9 cellular contexts compared by ENCODE assay signal in the genomic region with DNA sequence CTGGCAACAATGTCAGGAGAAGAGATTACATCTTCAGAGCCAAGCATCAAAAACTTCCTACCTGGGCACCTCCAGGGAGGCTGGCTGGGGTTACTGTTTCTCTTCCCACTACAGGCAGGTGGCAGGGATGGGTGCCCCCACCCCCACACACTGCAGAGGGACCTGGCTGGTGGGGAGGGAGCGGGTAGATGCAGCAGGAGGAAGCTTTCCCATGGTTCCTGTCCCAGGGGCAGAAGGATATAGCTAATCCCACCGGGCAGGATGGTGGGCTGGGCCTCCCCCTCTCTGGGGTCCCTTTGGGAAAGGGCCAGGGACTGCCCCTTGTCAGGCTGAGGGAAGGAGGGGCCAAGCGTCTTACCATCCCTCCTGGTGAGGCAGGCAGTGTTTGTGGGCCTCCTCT. TPM values are rescaled to one million over a fixed set of nuclear protein-coding genes. Genes with fewer than 3 reads are reported as not detected.
DNase-seq lines count a peak whose midpoint lies in the region; ATAC-seq and TF ChIP-seq lines count a peak whose summit lies in the region.
"Had no signal": no experiment of that assay in that cellular context is flagged by ENCODE, and none has a peak within 500 bp of the region (broad histone marks: within the 10 kb centered on the region; RNA-seq: fewer than 3 reads in every experiment).

No MANE protein-coding gene starts in this region.

- DNase-seq in heart right ventricle, result no peak
- DNase-seq in left cardiac atrium, result no peak
- no peak for DNase-seq in chondrocyte (ENCODE audit: low spot score)
- no peak for DNase-seq in uterus
- no peak for DNase-seq in SK-N-DZ (ENCODE audit: low spot score)
- DNase-seq in activated gamma-delta T cell (lab: John Stamatoyannopoulos, UW), result no peak
- DNase-seq: NCI-H526 treated with DMSO at 0.1 percent for 48 hours had no signal

- H3K9me3 ChIP-seq in heart right ventricle (no peaks in the 10 kb centered on the region), mucosa of rectum (ENCODE audit: control insufficient read depth in 2 of 2, low read length in 2 of 2) (no peaks in the 10 kb centered on the region), uterus (no peaks in the 10 kb centered on the region)

- H3K4me1 Mint-ChIP-seq in chondrocyte (ENCODE audit: low read depth), result peaks cover 61% of the 10 kb centered on the region

- H3K27me3 Mint-ChIP-seq in chondrocyte (ENCODE audit: low read depth), result peaks cover 1% of the 10 kb centered on the region

- peak overlapping the region in 1 of 2 donors; percentile 8 for H3K9ac ChIP-seq in mucosa of rectum (ENCODE audit: low read depth in 1 of 2, low read length in 2 of 2)

- no peaks in the 10 kb centered on the region for H3K36me3 ChIP-seq in heart right ventricle
- no peaks in the 10 kb centered on the region for H3K36me3 ChIP-seq in mucosa of rectum (ENCODE audit: control insufficient read depth in 2 of 2, insufficient read depth in 2 of 2, low read length in 2 of 2)
- no peaks in the 10 kb centered on the region for H3K36me3 ChIP-seq in uterus

- WGBS in heart right ventricle, 2 donors, result 43 to 62% methylated on average over 3 of the region's 3 CpGs

- no peaks in the 10 kb centered on the region for H3K36me3 Mint-ChIP-seq in chondrocyte (ENCODE audit: low read depth)

- no peaks in the 10 kb centered on the region for H3K9me3 Mint-ChIP-seq in chondrocyte (ENCODE audit: low read depth)

- H3K4me3 ChIP-seq in heart right ventricle (peak overlapping the region; percentile 35 to 75 (median 64)), mucosa of rectum (ENCODE audit: low read length in 2 of 2) (peak overlapping the region; percentile 56 to 60), uterus (peak overlapping the region; percentile 32 to 46)

- H3K27ac Mint-ChIP-seq in chondrocyte (ENCODE audit: unreplicated experiment), result no peak overlapping the region

- H3K4me1 ChIP-seq in heart right ventricle (peaks cover 7 to 76% (median 54%) of the 10 kb centered on the region in 9 donors), mucosa of rectum (ENCODE audit: control insufficient read depth in 2 of 2, insufficient read depth in 2 of 2, low read length in 2 of 2) (peaks cover 0 to 4% of the 10 kb centered on the region in 2 donors), uterus (no peaks in the 10 kb centered on the region)

- H3K27me3 ChIP-seq in heart right ventricle (peaks cover 0 to 19% (median 0%) of the 10 kb centered on the region in 7 donors), mucosa of rectum (ENCODE audit: control insufficient read depth in 2 of 2, insufficient read depth in 2 of 2, low read length in 2 of 2) (peaks cover 5 to 6% of the 10 kb centered on the region in 2 donors), uterus (no peaks in the 10 kb centered on the region)

- TF ChIP-seq POLR2A in uterus (IDR thresholded peaks at IDR 0.05), result no peak

- H3K27ac ChIP-seq in heart right ventricle, result peak overlapping the region; percentile 25 to 87 (median 68)
- no peak overlapping the region for H3K27ac ChIP-seq in mucosa of rectum (ENCODE audit: low read depth in 2 of 2, low read length in 2 of 2)
- peak overlapping the region; percentile 44 to 75 for H3K27ac ChIP-seq in uterus

- no peak for ATAC-seq in heart right ventricle
- ATAC-seq in left cardiac atrium, result no peak
- no peak for ATAC-seq in GM21723 (IDR thresholded peaks at IDR 0.05; ENCODE audit: unreplicated experiment)

- H3K4me3 Mint-ChIP-seq in chondrocyte (ENCODE audit: unreplicated experiment), result peak overlapping the region; percentile 61

- intact Hi-C loops in heart right ventricle (cut with DNase I), result loop anchor here in 1 of 10 donors (2.0 kb wide), 1 partner anchor 52 kb away; no protein-coding TSS in a partner anchor
- intact Hi-C loops in left cardiac atrium (cut with DNase I), result loop anchor here in 1 of 2 donors (5.0 kb wide), 1 partner anchor 56 kb away; no protein-coding TSS in a partner anchor
- intact Hi-C loops in uterus (cut with DNase I; ENCODE audit: low total_unique reads), result no loop called here

- TF ChIP-seq CTCF in heart right ventricle (IDR thresholded peaks at IDR 0.05), result no peak
- TF ChIP-seq CTCF in chondrocyte (IDR thresholded peaks at IDR 0.05), result no peak
- no peak for TF ChIP-seq CTCF in uterus (IDR thresholded peaks at IDR 0.05)

RNA-seq across cellular contexts. Expression of gene MTMR4, which starts 16.7 kb away (rescaled TPM):
- total RNA-seq in heart right ventricle (10 to 100 TPM in 9 of 10 donors, 1 to 10 TPM in 1; 8.5 to 26.6 (median 17.1) TPM), left cardiac atrium (10 to 100 TPM; 11.6 to 17.4 TPM), chondrocyte (26.7 to 31.4 TPM (median 30.2 TPM) in 3 replicates), uterus (10 to 100 TPM in 3 of 4 donors, 1 to 10 TPM in 1; 9.7 to 59.1 (median 25.5) TPM)
- 10 to 100 TPM in 1 of 2 donors, 1 to 10 TPM in 1; 9.6 to 12.3 TPM for polyA plus RNA-seq in heart right ventricle
- 55.1 and 83.0 TPM in 2 replicates for polyA plus RNA-seq in SK-N-DZ (2014; cell fraction: cytosol; rRNA removed)
- 132 and 170 TPM in 2 replicates for polyA plus RNA-seq in SK-N-DZ (2014; cell fraction: nucleus; rRNA removed)

RNA-seq across cellular contexts. Expression of gene HSF5, which starts 42.9 kb away (rescaled TPM):
- total RNA-seq in heart right ventricle (under 1 TPM in 3 of 10 donors, not detected in 7; 0.04 to 0.14 (median 0.05) TPM), left cardiac atrium (under 1 TPM; 0.06 to 0.10 TPM), chondrocyte (0.08 to 0.10 TPM in 2 of 3 replicates, not detected in the other), uterus (under 1 TPM in 1 of 4 donors, not detected in 3; 0.90 TPM)
- polyA plus RNA-seq in heart right ventricle, result not detected
- not detected in 2 replicates for polyA plus RNA-seq in SK-N-DZ (2014; cell fraction: cytosol; rRNA removed)
- polyA plus RNA-seq in SK-N-DZ (2014; cell fraction: nucleus; rRNA removed), result not detected in 2 replicates

Comparison
In these comparisons a context has a peak if more than half of its experiments do, and no peak if none do; other contexts are left out.
1. H3K27ac ChIP-seq: peak in heart right ventricle (10 of 10) and uterus (2 of 2); none in mucosa of rectum (0 of 2).
2. Peak in every context shown above with its lines, with median percentiles within 50 percentile points of each other: H3K4me3 ChIP-seq.